15 cellular contexts compared by ENCODE assay signal in genomic region chr2:223947711-223948205, GRCh38. TPM values are rescaled to one million over a fixed set of nuclear protein-coding genes. Genes with fewer than 3 reads are reported as not detected.
DNase-seq lines count a peak whose midpoint lies in the region; FAIRE-seq and TF ChIP-seq lines count a peak whose summit lies in the region.
"Had no signal": no experiment of that assay in that cellular context is flagged by ENCODE, and none has a peak within 500 bp of the region (broad histone marks: within the 10 kb centered on the region; RNA-seq: fewer than 3 reads in every experiment).

No MANE protein-coding gene starts in this region.

- no peak for FAIRE-seq in astrocyte (lab: Jason Lieb, UNC)
- FAIRE-seq: pancreas had no signal

- no peak overlapping the region for H3K4me3 ChIP-seq in Loucy (ENCODE audit: low read length, poor library complexity, severe bottlenecking)
- H3K4me3 ChIP-seq in astrocyte (ENCODE audit: insufficient read depth, low read depth, low read length), result no peak overlapping the region
- no peak overlapping the region for H3K4me3 ChIP-seq in osteoblast (ENCODE audit: insufficient read depth, low read length)
- H3K4me3 ChIP-seq in esophagus squamous epithelium, result no peak overlapping the region
- H3K4me3 ChIP-seq in CD4-positive, alpha-beta memory T cell (ENCODE audit: low read length in 2 of 2), result no peak overlapping the region
- H3K4me3 ChIP-seq: pancreas, upper lobe of left lung had no signal

- no peaks in the 10 kb centered on the region for H3F3A ChIP-seq in Loucy (ENCODE audit: low read depth)

- H3K4me2 ChIP-seq in Loucy (ENCODE audit: low read depth, low read length, poor library complexity, severe bottlenecking), result no peak overlapping the region
- H3K4me2 ChIP-seq in astrocyte (ENCODE audit: low read length), result no peak overlapping the region
- H3K4me2 ChIP-seq in osteoblast (ENCODE audit: insufficient read depth, low read length), result no peak overlapping the region

- intact Hi-C loops in activated CD4-positive, alpha-beta T cell treated with anti-CD3 and anti-CD28 coated beads, Interleukin-2, amount 10 ng/mL, durations not matched to agents 24 days and 14 days (cut with micrococcal nuclease), result no loop called here
- intact Hi-C loops in esophagus squamous epithelium (cut with DNase I), result no loop called here
- intact Hi-C loops in CD4-positive, alpha-beta memory T cell (cut with micrococcal nuclease), result no loop called here

- H3K27me3 ChIP-seq in Loucy (ENCODE audit: insufficient read depth, low read length, poor library complexity, severe bottlenecking), result no peaks in the 10 kb centered on the region
- H3K27me3 ChIP-seq in astrocyte (ENCODE audit: insufficient read depth, low read length), result no peaks in the 10 kb centered on the region
- no peaks in the 10 kb centered on the region for H3K27me3 ChIP-seq in osteoblast (ENCODE audit: insufficient read depth, low read length)
- no peaks in the 10 kb centered on the region for H3K27me3 ChIP-seq in esophagus squamous epithelium
- no peaks in the 10 kb centered on the region for H3K27me3 ChIP-seq in CD4-positive, alpha-beta memory T cell (ENCODE audit: insufficient read depth, low read length)
- H3K27me3 ChIP-seq: pancreas, upper lobe of left lung had no signal

- TF ChIP-seq POLR2A in esophagus squamous epithelium (IDR thresholded peaks at IDR 0.05), result no peak

- POLR2A ChIA-PET in CD4-positive, alpha-beta memory T cell (lab: Charles Lee; ENCODE audit: partially characterized antibody), result no interaction called here

- H3K79me2 ChIP-seq in Loucy (ENCODE audit: insufficient read depth, low read length) (peaks cover 21% of the 10 kb centered on the region), astrocyte (ENCODE audit: insufficient read depth, low read length) (peaks cover 28% of the 10 kb centered on the region), osteoblast (ENCODE audit: insufficient read depth, low read length) (peaks cover 25% of the 10 kb centered on the region)

- H3K9ac ChIP-seq in Loucy (ENCODE audit: low read depth, low read length, poor library complexity, severe bottlenecking) (no peak overlapping the region), astrocyte (ENCODE audit: low read length) (no peak overlapping the region)

- H4K20me1 ChIP-seq in Loucy (ENCODE audit: insufficient read depth, low read length, poor library complexity, severe bottlenecking) (no peaks in the 10 kb centered on the region), astrocyte (ENCODE audit: insufficient read depth, low read length) (peaks cover 5% of the 10 kb centered on the region), osteoblast (ENCODE audit: insufficient read depth, low read length) (no peaks in the 10 kb centered on the region)

- no peaks in the 10 kb centered on the region for H3K27me3 Mint-ChIP-seq in activated CD4-positive, alpha-beta T cell treated with anti-CD3 and anti-CD28 coated beads, Interleukin-2, amount 10 ng/mL, durations not matched to agents 24 days and 14 days
- H3K27me3 Mint-ChIP-seq in astrocyte (ENCODE audit: low read depth, unreplicated experiment), result no peaks in the 10 kb centered on the region
- H3K27me3 Mint-ChIP-seq in CD4-positive, alpha-beta memory T cell, result no peaks in the 10 kb centered on the region

- peaks cover 17% of the 10 kb centered on the region for H3K4me1 ChIP-seq in Loucy (ENCODE audit: insufficient read depth, low read length, poor library complexity, severe bottlenecking)
- peaks cover 5% of the 10 kb centered on the region for H3K4me1 ChIP-seq in astrocyte (ENCODE audit: insufficient read depth, low read length)
- peaks cover 11% of the 10 kb centered on the region for H3K4me1 ChIP-seq in osteoblast (ENCODE audit: insufficient read depth, low read length)
- peaks cover 0 to 44% (median 11%) of the 10 kb centered on the region in 3 donors for H3K4me1 ChIP-seq in esophagus squamous epithelium
- H3K4me1 ChIP-seq in CD4-positive, alpha-beta memory T cell (ENCODE audit: insufficient read depth, low read length), result peaks cover 52% of the 10 kb centered on the region

- no peak for DNase-seq in activated CD4-positive, alpha-beta T cell treated with anti-CD3 and anti-CD28 coated beads, Interleukin-2, amount 10 ng/mL, durations not matched to agents 24 days and 14 days
- DNase-seq in activated CD4-positive, alpha-beta T cell treated with anti-CD3 and anti-CD28 coated beads for 4 hours, result no peak
- DNase-seq in astrocyte (ENCODE audit: low read depth) (no peak), osteoblast (ENCODE audit: insufficient read length, low spot score, missing footprints) (no peak), esophagus squamous epithelium (lab: John Stamatoyannopoulos, UW) (no peak), mucosa of gallbladder (ENCODE audit: low spot score) (no peak)
- DNase-seq in CD4-positive, alpha-beta memory T cell, result no peak
- DNase-seq: ACHN, amygdala, Calu3, NCI-H1048, pancreas, T-helper 9 cell, upper lobe of left lung had no signal

- H3K4me1 Mint-ChIP-seq in activated CD4-positive, alpha-beta T cell treated with anti-CD3 and anti-CD28 coated beads, Interleukin-2, amount 10 ng/mL, durations not matched to agents 24 days and 14 days, result peaks cover 61% of the 10 kb centered on the region
- peaks cover 10% of the 10 kb centered on the region for H3K4me1 Mint-ChIP-seq in astrocyte (ENCODE audit: low read depth, unreplicated experiment)
- peaks cover 34 to 76% (median 50%) of the 10 kb centered on the region in 4 donors for H3K4me1 Mint-ChIP-seq in CD4-positive, alpha-beta memory T cell

- no peaks in the 10 kb centered on the region for H3K9me2 ChIP-seq in Loucy (replicated peaks; ENCODE audit: low read depth, low read length)

- peaks cover 4% of the 10 kb centered on the region for H3K9me3 Mint-ChIP-seq in activated CD4-positive, alpha-beta T cell treated with anti-CD3 and anti-CD28 coated beads, Interleukin-2, amount 10 ng/mL, durations not matched to agents 24 days and 14 days
- H3K9me3 Mint-ChIP-seq in astrocyte (ENCODE audit: unreplicated experiment), result no peaks in the 10 kb centered on the region
- H3K9me3 Mint-ChIP-seq in CD4-positive, alpha-beta memory T cell, result no peaks in the 10 kb centered on the region

- CTCF ChIA-PET in CD4-positive, alpha-beta memory T cell (lab: Charles Lee; ENCODE audit: partially characterized antibody), result no interaction called here

- 33 to 37% methylated on average over 5 of the region's 5 CpGs for WGBS in esophagus squamous epithelium, 2 donors

- no peak overlapping the region for H3K27ac ChIP-seq in astrocyte (ENCODE audit: low read depth, low read length)
- no peak overlapping the region for H3K27ac ChIP-seq in osteoblast (ENCODE audit: low read depth, low read length)
- no peak overlapping the region for H3K27ac ChIP-seq in esophagus squamous epithelium
- H3K27ac ChIP-seq in CD4-positive, alpha-beta memory T cell (ENCODE audit: low read depth, low read length), result no peak overlapping the region
- H3K27ac ChIP-seq: pancreas, upper lobe of left lung had no signal

- H3K36me3 Mint-ChIP-seq in activated CD4-positive, alpha-beta T cell treated with anti-CD3 and anti-CD28 coated beads, Interleukin-2, amount 10 ng/mL, durations not matched to agents 24 days and 14 days (ENCODE audit: low read depth), result peaks cover 8% of the 10 kb centered on the region
- peaks cover 2% of the 10 kb centered on the region for H3K36me3 Mint-ChIP-seq in astrocyte (ENCODE audit: low read depth, unreplicated experiment)
- H3K36me3 Mint-ChIP-seq in CD4-positive, alpha-beta memory T cell, result peaks cover 3% of the 10 kb centered on the region in 2 donors

- H3K36me3 ChIP-seq in Loucy (ENCODE audit: insufficient read depth, low read length) (no peaks in the 10 kb centered on the region), astrocyte (ENCODE audit: insufficient read depth, low read length) (no peaks in the 10 kb centered on the region), osteoblast (ENCODE audit: insufficient read depth, low read length) (no peaks in the 10 kb centered on the region), esophagus squamous epithelium (no peaks in the 10 kb centered on the region)
- H3K36me3 ChIP-seq in CD4-positive, alpha-beta memory T cell (ENCODE audit: insufficient read depth, low read length), result no peaks in the 10 kb centered on the region
- H3K36me3 ChIP-seq: pancreas, upper lobe of left lung had no signal

- H2AFZ ChIP-seq in Loucy (ENCODE audit: low read length), result peak overlapping the region; percentile 40; the same call in 1 of the 2 replicates
- peak overlapping the region; percentile 38 for H2AFZ ChIP-seq in astrocyte (ENCODE audit: low read depth, low read length)
- H2AFZ ChIP-seq in osteoblast (ENCODE audit: low read length), result peak overlapping the region; percentile 37

- no peak overlapping the region for H3K4me3 Mint-ChIP-seq in activated CD4-positive, alpha-beta T cell treated with anti-CD3 and anti-CD28 coated beads, Interleukin-2, amount 10 ng/mL, durations not matched to agents 24 days and 14 days
- no peak overlapping the region for H3K4me3 Mint-ChIP-seq in astrocyte (ENCODE audit: unreplicated experiment)
- H3K4me3 Mint-ChIP-seq in CD4-positive, alpha-beta memory T cell, result peak overlapping the region in 3 of 8 donors; percentile 22 to 46 (median 28)

- TF ChIP-seq CTCF in Loucy (conservative IDR thresholded peaks at IDR 0.05; ENCODE audit: low read length), result no peak
- TF ChIP-seq CTCF in astrocyte (IDR thresholded peaks at IDR 0.05; ENCODE audit: insufficient read depth, low read depth, low read length), result no peak
- TF ChIP-seq CTCF in osteoblast (IDR thresholded peaks at IDR 0.05; ENCODE audit: extremely low read depth, low read depth, low read length), result no peak
- no peak for TF ChIP-seq CTCF in esophagus squamous epithelium (IDR thresholded peaks at IDR 0.05)

- H3K9me3 ChIP-seq in Loucy (ENCODE audit: insufficient read depth, low read depth, low read length), result no peaks in the 10 kb centered on the region
- H3K9me3 ChIP-seq in astrocyte (ENCODE audit: insufficient read depth, low read depth, low read length), result no peaks in the 10 kb centered on the region
- H3K9me3 ChIP-seq in osteoblast (ENCODE audit: low read depth, low read length), result no peaks in the 10 kb centered on the region
- H3K9me3 ChIP-seq in esophagus squamous epithelium, result no peaks in the 10 kb centered on the region
- H3K9me3 ChIP-seq in CD4-positive, alpha-beta memory T cell (ENCODE audit: control insufficient read depth in 1 of 2, low read length in 2 of 2), result no peaks in the 10 kb centered on the region
- H3K9me3 ChIP-seq: pancreas, upper lobe of left lung had no signal

- peak overlapping the region; percentile 31 for H3K27ac Mint-ChIP-seq in activated CD4-positive, alpha-beta T cell treated with anti-CD3 and anti-CD28 coated beads, Interleukin-2, amount 10 ng/mL, durations not matched to agents 24 days and 14 days
- no peak overlapping the region for H3K27ac Mint-ChIP-seq in astrocyte (ENCODE audit: unreplicated experiment)
- peak overlapping the region in 2 of 7 donors; percentile 8 to 78 for H3K27ac Mint-ChIP-seq in CD4-positive, alpha-beta memory T cell

RNA-seq across cellular contexts. Expression of gene WDFY1, which starts 2.6 kb away (rescaled TPM):
- 25.3 and 27.8 TPM in 2 replicates for total RNA-seq in activated CD4-positive, alpha-beta T cell treated with anti-CD3 and anti-CD28 coated beads, Interleukin-2, amount 10 ng/mL, durations not matched to agents 24 days and 14 days
- 52.5 and 52.6 TPM in 2 replicates for total RNA-seq in astrocyte
- 74.6 and 83.4 TPM in 2 replicates for total RNA-seq in osteoblast
- total RNA-seq in esophagus squamous epithelium, result 10 to 100 TPM; 13.8 to 36.4 (median 21.3) TPM
- 10 to 100 TPM; 31.5 to 37.7 TPM for total RNA-seq in CD4-positive, alpha-beta memory T cell
- polyA plus RNA-seq in CD4-positive, alpha-beta memory T cell, result 10 to 100 TPM; 26.5 to 30.9 TPM
- 51.9 TPM for total RNA-seq in mucosa of gallbladder

RNA-seq across cellular contexts. Expression of gene MRPL44, which starts 9.5 kb away (rescaled TPM):
- total RNA-seq in activated CD4-positive, alpha-beta T cell treated with anti-CD3 and anti-CD28 coated beads, Interleukin-2, amount 10 ng/mL, durations not matched to agents 24 days and 14 days, result 37.3 and 37.4 TPM in 2 replicates
- 32.6 and 33.3 TPM in 2 replicates for total RNA-seq in astrocyte
- 26.2 and 29.3 TPM in 2 replicates for total RNA-seq in osteoblast
- total RNA-seq in esophagus squamous epithelium, result 10 to 100 TPM; 18.5 to 35.6 (median 23.5) TPM
- 10 to 100 TPM; 20.1 to 22.1 TPM for total RNA-seq in CD4-positive, alpha-beta memory T cell
- 10 to 100 TPM; 26.5 to 45.2 TPM for polyA plus RNA-seq in CD4-positive, alpha-beta memory T cell
- 26.5 TPM for total RNA-seq in mucosa of gallbladder
